ENCODE assay signal across 8 cellular contexts in genomic region chr6:148747493-148748160, GRCh38. TPM values are rescaled to one million over a fixed set of nuclear protein-coding genes. Genes with fewer than 3 reads are reported as not detected.
DNase-seq lines count a peak whose midpoint lies in the region; ATAC-seq, FAIRE-seq and TF ChIP-seq lines count a peak whose summit lies in the region.

No MANE protein-coding gene starts in this region.

- DNase-seq in D341Med (ENCODE audit: low spot score) (peak; percentile 63), GM23338 (ENCODE audit: low spot score) (peak; percentile 89), NCI-H748 treated with DMSO at 0.1 percent for 48 hours (lab: John Stamatoyannopoulos, UW) (peak; percentile 57), frontal cortex (ENCODE audit: low spot score in 2 of 2) (peak; percentile 21 to 28), HT-29 (ENCODE audit: low spot score) (no peak), NCI-H2029 (lab: John Stamatoyannopoulos, UW) (no peak)
- peak; percentile 32 to 40 for DNase-seq in activated T-helper 1 cell treated with anti-CD3 and anti-CD28 coated beads, Interleukin-2, amount 50 U/mL, for 16 hours (ENCODE audit: low read depth in 1 of 2, low spot score in 1 of 2)

- H3K9me3 Mint-ChIP-seq in GM23338, result no peaks in the 10 kb centered on the region

- peaks cover 12% of the 10 kb centered on the region; the same call in 1 of the 2 replicates for H3K27me3 ChIP-seq in GM23338 (ENCODE audit: insufficient read depth)
- no peaks in the 10 kb centered on the region for H3K27me3 ChIP-seq in neuron (ENCODE audit: insufficient read depth, low read length)

- H3K9me2 ChIP-seq in GM23338 (ENCODE audit: insufficient read depth), result no peaks in the 10 kb centered on the region

- H3K27ac Mint-ChIP-seq in GM23338, result no peak overlapping the region

- peak overlapping the region; percentile 68 for H3K4me3 ChIP-seq in GM23338
- H3K4me3 ChIP-seq in neuron (ENCODE audit: low read length), result peak overlapping the region; percentile 82

- FAIRE-seq in frontal cortex (lab: Jason Lieb, UNC), result no peak

- TF ChIP-seq CTCF in GM23338 (conservative IDR thresholded peaks at IDR 0.05; ENCODE audit: low read depth in 2 of 2), result peak in 1 of 2 experiments; percentile 34; a peak in 2 of 4 replicates

- H2AFZ ChIP-seq in GM23338, result 0 out of 2 replicates have a peak overlapping the region, but pooled peaks have one; percentile 16
- H2AFZ ChIP-seq in neuron (ENCODE audit: low read depth, low read length), result peak overlapping the region; percentile 82

- H3K36me3 ChIP-seq in GM23338 (ENCODE audit: insufficient read depth) (no peaks in the 10 kb centered on the region; the same call in 1 of the 2 replicates), neuron (ENCODE audit: insufficient read depth, low read length) (no peaks in the 10 kb centered on the region)

- peaks cover 11% of the 10 kb centered on the region for H3K27me3 Mint-ChIP-seq in GM23338 (ENCODE audit: insufficient read depth, low read depth, poor library complexity)

- H3F3A ChIP-seq in GM23338 (replicated peaks; ENCODE audit: low read depth), result no peaks in the 10 kb centered on the region

- peak overlapping the region; percentile 94 for H3K4me3 Mint-ChIP-seq in GM23338

- H3K79me2 ChIP-seq in GM23338 (replicated peaks; ENCODE audit: insufficient read depth), result peaks cover 50% of the 10 kb centered on the region

- H4K20me1 ChIP-seq in GM23338 (replicated peaks; ENCODE audit: insufficient read depth), result peaks cover 32% of the 10 kb centered on the region

- peak overlapping the region; percentile 79 for H3K4me2 ChIP-seq in GM23338

- H3K27ac ChIP-seq in GM23338 (ENCODE audit: low read depth), result no peak overlapping the region

- peaks cover 35% of the 10 kb centered on the region for H3K4me1 ChIP-seq in GM23338 (ENCODE audit: insufficient read depth)
- H3K4me1 ChIP-seq in neuron (ENCODE audit: insufficient read depth, low read length), result peaks cover 15% of the 10 kb centered on the region

- H3K9me3 ChIP-seq in neuron (ENCODE audit: low read length), result no peaks in the 10 kb centered on the region

- ATAC-seq in GM23338, result peak; percentile 61

- H3K36me3 Mint-ChIP-seq in GM23338 (ENCODE audit: low read depth), result peaks cover 12% of the 10 kb centered on the region

- H3K4me1 Mint-ChIP-seq in GM23338, result peaks cover 59% of the 10 kb centered on the region

TF ChIP-seq in GM23338, 12 proteins besides CTCF, POLR2A, EP300 and RAD21:
- no peak for TF ChIP-seq ZNF462 (CRISPR knock-in tag; IDR thresholded peaks at IDR 0.05)
- TF ChIP-seq ETS1 (IDR thresholded peaks at IDR 0.05), result peak; percentile 54; the same call in 1 of the 2 replicates
- TF ChIP-seq POLR2AphosphoS5 (IDR thresholded peaks at IDR 0.05; ENCODE audit: low read depth), result peak; percentile 19; the same call in 1 of the 2 replicates

RNA-seq across cellular contexts. Expression of gene UST, which starts 0.8 kb away (rescaled TPM):
- 32.3 and 33.0 TPM in 2 replicates for total RNA-seq in GM23338 (2014; rRNA removed; shearing (Covaris generic))
- 12.6 TPM in 2 replicates for polyA plus RNA-seq in GM23338 (2016; fragmentation: Nextera tagmentation; extraction: Ambion mirVana)
- total RNA-seq in frontal cortex, result 39.5 TPM
- 3.1 and 3.7 TPM in 2 replicates for total RNA-seq in HT-29 (2014; rRNA removed; shearing (Covaris generic))

Comparison
In these comparisons a context has a peak if more than half of its experiments do, and no peak if none do; other contexts are left out.
1. DNase-seq: peak in D341Med (single experiment), GM23338 (single experiment), NCI-H748 treated with DMSO at 0.1 percent for 48 hours (single experiment), activated T-helper 1 cell treated with anti-CD3 and anti-CD28 coated beads, Interleukin-2, amount 50 U/mL, for 16 hours (2 of 2) and frontal cortex (2 of 2); none in HT-29 (single experiment) and NCI-H2029 (single experiment).